Comparison of ENCODE assay signal across 14 cellular contexts in genomic region chr19:2587001-2587719, GRCh38.
A peak's percentile ranks its signal among the peaks of the same experiment; 100 is the strongest.
DNase-seq lines count a peak whose midpoint lies in the region; ATAC-seq and TF ChIP-seq lines count a peak whose summit lies in the region.
"Had no signal": no experiment of that assay in that cellular context is flagged by ENCODE, and none has a peak within 500 bp of the region (broad histone marks: within the 10 kb centered on the region; RNA-seq: fewer than 3 reads in every experiment).

No MANE protein-coding gene starts in this region.

- peaks cover 3% of the 10 kb centered on the region for H3K36me3 Mint-ChIP-seq in osteocyte (ENCODE audit: unreplicated experiment)
- H3K36me3 Mint-ChIP-seq: CD8-positive, alpha-beta T cell had no signal

- H3K9me3 ChIP-seq in mucosa of descending colon (peaks cover 4% of the 10 kb centered on the region), thyroid gland (no peaks in the 10 kb centered on the region)
- H3K9me3 ChIP-seq: breast epithelium had no signal

- TF ChIP-seq POLR2A in NB4 (IDR thresholded peaks at IDR 0.05; ENCODE audit: extremely low read depth, insufficient read length) = no peak
- TF ChIP-seq POLR2A in thyroid gland (IDR thresholded peaks at IDR 0.05) = no peak

- no peak for ATAC-seq in mucosa of descending colon
- ATAC-seq in stimulated activated naive CD8-positive, alpha-beta T cell treated with anti-CD3 and anti-CD28 coated beads, Interleukin-15, amount 100 ng/mL, for 72 hours = no peak
- ATAC-seq: CD8-positive, alpha-beta T cell; natural killer cell treated with Interleukin-12 subunit alpha and Interleukin-12 subunit beta and Interleukin-15 and Interleukin-18, amount 100 ng/mL, for 72 hours had no signal

- peaks cover 8% of the 10 kb centered on the region for H3K4me1 ChIP-seq in mucosa of descending colon (ENCODE audit: low read depth)
- peaks cover 16 to 19% of the 10 kb centered on the region in 2 donors for H3K4me1 ChIP-seq in thyroid gland
- H3K4me1 ChIP-seq: breast epithelium had no signal

- H3K36me3 ChIP-seq in mucosa of descending colon (ENCODE audit: low read depth) (no peaks in the 10 kb centered on the region), thyroid gland (no peaks in the 10 kb centered on the region)
- H3K36me3 ChIP-seq: breast epithelium had no signal

- H3K27ac ChIP-seq in dorsolateral prefrontal cortex (peak overlapping the region in 56 of 59 donors; percentile 34 to 91 (median 77)), thyroid gland (peak overlapping the region; percentile 64 to 93 (median 81))

- no peaks in the 10 kb centered on the region for H3K27me3 Mint-ChIP-seq in stimulated activated naive CD8-positive, alpha-beta T cell treated with anti-CD3 and anti-CD28 coated beads, Interleukin-15, amount 100 ng/mL, for 72 hours
- H3K27me3 Mint-ChIP-seq in osteocyte (ENCODE audit: unreplicated experiment) = no peaks in the 10 kb centered on the region

- H3K4me1 Mint-ChIP-seq in stimulated activated naive CD8-positive, alpha-beta T cell treated with anti-CD3 and anti-CD28 coated beads, Interleukin-15, amount 100 ng/mL, for 72 hours = no peaks in the 10 kb centered on the region
- peaks cover 12% of the 10 kb centered on the region for H3K4me1 Mint-ChIP-seq in osteocyte (ENCODE audit: unreplicated experiment)

- no peak overlapping the region for H3K4me3 Mint-ChIP-seq in stimulated activated naive CD8-positive, alpha-beta T cell treated with anti-CD3 and anti-CD28 coated beads, Interleukin-15, amount 100 ng/mL, for 72 hours
- H3K4me3 Mint-ChIP-seq in osteocyte (ENCODE audit: unreplicated experiment) = no peak overlapping the region
- H3K4me3 Mint-ChIP-seq: CD8-positive, alpha-beta T cell; natural killer cell treated with Interleukin-12 subunit alpha and Interleukin-12 subunit beta and Interleukin-15 and Interleukin-18, amount 100 ng/mL, for 72 hours had no signal

- intact Hi-C loops in dorsolateral prefrontal cortex (cut with DNase I) (no loop called here), mucosa of descending colon (cut with DNase I, micrococcal nuclease) (no loop called here), thyroid gland (cut with DNase I) (no loop called here)

- TF ChIP-seq CTCF in NB4 (IDR thresholded peaks at IDR 0.05; ENCODE audit: low read depth, low read length) (no peak), dorsolateral prefrontal cortex (IDR thresholded peaks at IDR 0.05 in 54 of 56, conservative IDR thresholded peaks at IDR 0.05 in 2 of 56; ENCODE audit: low read depth in 1 of 56, partially characterized antibody in 56 of 56) (no peak), mucosa of descending colon (IDR thresholded peaks at IDR 0.05) (no peak), thyroid gland (IDR thresholded peaks at IDR 0.05) (no peak), osteocyte (IDR thresholded peaks at IDR 0.05) (no peak)

- peaks cover 8 to 18% of the 10 kb centered on the region in 2 donors for H3K9me3 Mint-ChIP-seq in stimulated activated naive CD8-positive, alpha-beta T cell treated with anti-CD3 and anti-CD28 coated beads, Interleukin-15, amount 100 ng/mL, for 72 hours
- H3K9me3 Mint-ChIP-seq in osteocyte (ENCODE audit: unreplicated experiment) = no peaks in the 10 kb centered on the region
- H3K9me3 Mint-ChIP-seq: CD8-positive, alpha-beta T cell had no signal

- WGBS in thyroid gland, 2 donors = 80 to 85% methylated on average over 21 to 30 of the region's 32 CpGs

- no peak overlapping the region for H3K27ac Mint-ChIP-seq in stimulated activated naive CD8-positive, alpha-beta T cell treated with anti-CD3 and anti-CD28 coated beads, Interleukin-15, amount 100 ng/mL, for 72 hours
- H3K27ac Mint-ChIP-seq in osteocyte (ENCODE audit: unreplicated experiment) = no peak overlapping the region
- H3K27ac Mint-ChIP-seq: CD8-positive, alpha-beta T cell; natural killer cell treated with Interleukin-12 subunit alpha and Interleukin-12 subunit beta and Interleukin-15 and Interleukin-18, amount 100 ng/mL, for 72 hours had no signal

- no peak overlapping the region for H3K4me3 ChIP-seq in NB4 (ENCODE audit: low read depth, low read length)
- peak overlapping the region in 3 of 59 donors; percentile 6 to 26 (median 15) for H3K4me3 ChIP-seq in dorsolateral prefrontal cortex
- H3K4me3 ChIP-seq in mucosa of descending colon = no peak overlapping the region
- no peak overlapping the region for H3K4me3 ChIP-seq in thyroid gland (replicated peaks in 1 of 3)
- H3K4me3 ChIP-seq: breast epithelium had no signal

- no peaks in the 10 kb centered on the region for H3K27me3 ChIP-seq in dorsolateral prefrontal cortex
- no peaks in the 10 kb centered on the region for H3K27me3 ChIP-seq in thyroid gland
- H3K27me3 ChIP-seq: breast epithelium had no signal

- DNase-seq in NB4 (ENCODE audit: low read depth) = peak; percentile 37
- DNase-seq in dorsolateral prefrontal cortex = peak in 1 of 10 donors; percentile 44
- peak in 2 of 3 donors; percentile 23 to 45 for DNase-seq in mucosa of descending colon
- DNase-seq in thyroid gland = no peak
- DNase-seq in occipital lobe (lab: John Stamatoyannopoulos, UW) = no peak
- no peak for DNase-seq in stimulated activated naive CD8-positive, alpha-beta T cell treated with anti-CD3 and anti-CD28 coated beads, Interleukin-15, amount 100 ng/mL, for 72 hours
- DNase-seq in osteocyte (ENCODE audit: extremely low spot score, unreplicated experiment) = no peak
- DNase-seq in activated CD4-positive, alpha-beta T cell treated with anti-CD3 and anti-CD28 coated beads for 4 hours = no peak
- DNase-seq: activated CD4-positive, alpha-beta T cell treated with anti-CD3 and anti-CD28 coated beads for 48 hours; CD8-positive, alpha-beta T cell; NCI-H69; stimulated activated CD4-positive, alpha-beta T cell treated with anti-CD3 and anti-CD28 coated beads, Interleukin-15, amount 100 ng/mL, for 24 hours had no signal

Comparison
In these comparisons a context has a peak if more than half of its experiments do, and no peak if none do; other contexts are left out.
1. DNase-seq: peak in NB4 (single experiment) and mucosa of descending colon (2 of 3); none in thyroid gland (0 of 2), occipital lobe (single experiment), stimulated activated naive CD8-positive, alpha-beta T cell treated with anti-CD3 and anti-CD28 coated beads, Interleukin-15, amount 100 ng/mL, for 72 hours (0 of 2), osteocyte (single experiment) and activated CD4-positive, alpha-beta T cell treated with anti-CD3 and anti-CD28 coated beads for 4 hours (0 of 2).